Comparison of ENCODE assay signal across 8 cellular contexts in genomic region chr20:1777476-1777820, GRCh38.
DNase-seq lines count a peak whose midpoint lies in the region; ATAC-seq, FAIRE-seq and TF ChIP-seq lines count a peak whose summit lies in the region.

No MANE protein-coding gene starts in this region.

- peak overlapping the region; percentile 82 for H3K4me3 Mint-ChIP-seq in activated naive CD8-positive, alpha-beta T cell treated with anti-CD3 and anti-CD28 coated beads for 36 hours

- no peaks in the 10 kb centered on the region for H3K36me3 Mint-ChIP-seq in activated naive CD8-positive, alpha-beta T cell treated with anti-CD3 and anti-CD28 coated beads for 36 hours

- H3K27me3 ChIP-seq in GM23248 (replicated peaks; ENCODE audit: insufficient read depth) = no peaks in the 10 kb centered on the region
- H3K27me3 ChIP-seq in muscle layer of colon (ENCODE audit: control insufficient read depth in 1 of 2, insufficient read depth in 2 of 2, low read length in 2 of 2) = no peaks in the 10 kb centered on the region

- H3K36me3 ChIP-seq in GM23248 (ENCODE audit: low read depth) (no peaks in the 10 kb centered on the region), muscle layer of colon (ENCODE audit: insufficient read depth, low read length) (no peaks in the 10 kb centered on the region)

- no peak for TF ChIP-seq POLR2A in A549 (IDR thresholded peaks at IDR 0.05; ENCODE audit: low read length)

- H3K79me2 ChIP-seq in GM23248 (ENCODE audit: insufficient read depth) = peaks cover 10% of the 10 kb centered on the region

- peak overlapping the region; percentile 88 for H3K9ac ChIP-seq in GM23248
- peak overlapping the region; percentile 73 for H3K9ac ChIP-seq in muscle layer of colon (ENCODE audit: low read length)

- no peaks in the 10 kb centered on the region for H3K9me3 ChIP-seq in A549
- H3K9me3 ChIP-seq in GM23248 (ENCODE audit: low read depth) = no peaks in the 10 kb centered on the region
- no peaks in the 10 kb centered on the region for H3K9me3 ChIP-seq in muscle layer of colon (ENCODE audit: low read length)

- H3K4me1 Mint-ChIP-seq in activated naive CD8-positive, alpha-beta T cell treated with anti-CD3 and anti-CD28 coated beads for 36 hours = peaks cover 14% of the 10 kb centered on the region

- ATAC-seq in A549 = no peak
- no peak for ATAC-seq in HG02610 (IDR thresholded peaks at IDR 0.05; ENCODE audit: unreplicated experiment)

- no peak for TF ChIP-seq CTCF in A549 (IDR thresholded peaks at IDR 0.05)

- H3K27ac Mint-ChIP-seq in activated naive CD8-positive, alpha-beta T cell treated with anti-CD3 and anti-CD28 coated beads for 36 hours = peak overlapping the region; percentile 3

- H3K4me3 ChIP-seq in A549 (no peak overlapping the region; the same call in 1 of the 3 replicates), GM23248 (peak overlapping the region; percentile 88), muscle layer of colon (ENCODE audit: low read depth in 1 of 2, low read length in 2 of 2) (peak overlapping the region in 1 of 2 donors; percentile 80)

- no peak for FAIRE-seq in A549 (lab: Jason Lieb, UNC)

- WGBS in A549 (ENCODE audit: missing lambda C conversion rate) = 21% methylated on average over 14 of the region's 14 CpGs
- 5 to 11% methylated on average over 14 of the region's 14 CpGs for WGBS in GM23248 (ENCODE audit: low coverage in 1 of 2, low lambda C conversion rate in 2 of 2, missing lambda C conversion rate in 2 of 2), 2 experiments

- peak overlapping the region; percentile 83 for H2AFZ ChIP-seq in GM23248

- H3K4me1 ChIP-seq in A549 (peaks cover 20% of the 10 kb centered on the region), GM23248 (ENCODE audit: insufficient read depth) (peaks cover 27% of the 10 kb centered on the region), muscle layer of colon (ENCODE audit: insufficient read depth, low read length) (peaks cover 10% of the 10 kb centered on the region)

- H3K27ac ChIP-seq in A549 = peak overlapping the region; percentile 26 to 91; a peak in 4 of 6 replicates
- H3K27ac ChIP-seq in GM23248 = peak overlapping the region; percentile 72
- no peak overlapping the region for H3K27ac ChIP-seq in muscle layer of colon (ENCODE audit: low read depth, low read length)

- no peaks in the 10 kb centered on the region for H4K20me1 ChIP-seq in GM23248 (ENCODE audit: insufficient read depth)

- H3K9me2 ChIP-seq in GM23248 (ENCODE audit: insufficient read depth) = no peaks in the 10 kb centered on the region

- no peak for TF ChIP-seq EP300 in A549 (IDR thresholded peaks at IDR 0.05)

- no peak for TF ChIP-seq RAD21 in A549 (conservative IDR thresholded peaks at IDR 0.05 in 1 of 2, IDR thresholded peaks at IDR 0.05 in 1 of 2)

- POLR2A ChIA-PET in A549 (lab: Yijun Ruan, JAX) = interaction anchor here (0.8 to 1.2 kb wide), 4 partner anchors 31 to 693 kb away, joined by 3 to 8 read pairs (median 3); partner anchors contain the start of gene SNRPB

- H3F3A ChIP-seq in GM23248 (ENCODE audit: insufficient read depth) = peaks cover 12% of the 10 kb centered on the region; the same call in 1 of the 2 replicates

- in situ Hi-C loops in GM23248 (cut with MboI) = no loop called here

- H3K4me2 ChIP-seq in A549 = peak overlapping the region; percentile 95
- peak overlapping the region; percentile 100 for H3K4me2 ChIP-seq in GM23248 (ENCODE audit: unreplicated experiment)

- no peaks in the 10 kb centered on the region for H3K27me3 Mint-ChIP-seq in activated naive CD8-positive, alpha-beta T cell treated with anti-CD3 and anti-CD28 coated beads for 36 hours

- CTCF ChIA-PET in A549 (lab: Yijun Ruan, JAX) = interaction anchor here (0.6 to 12.4 kb wide), 65 partner anchors 9 to 821 kb away, joined by 3 to 179 read pairs (median 4); no protein-coding TSS in a partner anchor

- H3K9me3 Mint-ChIP-seq in activated naive CD8-positive, alpha-beta T cell treated with anti-CD3 and anti-CD28 coated beads for 36 hours = no peaks in the 10 kb centered on the region

- DNase-seq in A549 (ENCODE audit: low read depth in 1 of 2, low spot score in 1 of 2) (no peak), GM23248 (no peak), NCI-H69 (lab: John Stamatoyannopoulos, UW) (no peak), NCI-H345 treated with DMSO at 0.1 percent for 48 hours (lab: John Stamatoyannopoulos, UW; ENCODE audit: unreplicated experiment) (no peak), hippocampal formation (lab: John Stamatoyannopoulos, UW) (no peak)
- DNase-seq in activated naive CD8-positive, alpha-beta T cell treated with anti-CD3 and anti-CD28 coated beads for 36 hours = no peak

TF ChIP-seq in A549, 52 proteins besides CTCF, POLR2A, EP300 and RAD21:
- TF ChIP-seq REST (IDR thresholded peaks at IDR 0.05) (no peak), CHD4 (IDR thresholded peaks at IDR 0.05; ENCODE audit: borderline replicate concordance) (no peak), ELK1 (IDR thresholded peaks at IDR 0.05; ENCODE audit: low read depth, low read length) (no peak), MAX (IDR thresholded peaks at IDR 0.05) (no peak), MAZ (IDR thresholded peaks at IDR 0.05; ENCODE audit: borderline replicate concordance, low read depth, low read length) (no peak), PHF8 (IDR thresholded peaks at IDR 0.05; ENCODE audit: borderline replicate concordance, low read depth) (no peak)
TF ChIP-seq in A549: peak in this region for 0.
